1 cellular context compared by ENCODE assay signal in genomic region chr17:42422958-42423712, GRCh38.
TF ChIP-seq lines count a peak whose summit lies in the region.

Gene CAVIN1 (minus strand): TSS chr17:42423256. CDS start chr17:42423097, 159 bp downstream.

TF ChIP-seq in HepG2, 621 proteins besides CTCF, POLR2A, EP300 and RAD21 (continued from another document and continues in another):
- TF ChIP-seq ZNF556 (CRISPR knock-in tag; IDR thresholded peaks at IDR 0.05; ENCODE audit: borderline replicate concordance) (no peak), FOXA3 (CRISPR knock-in tag; IDR thresholded peaks at IDR 0.05) (no peak), ZNF296 (CRISPR knock-in tag; conservative IDR thresholded peaks at IDR 0.05) (no peak), ZKSCAN1 (IDR thresholded peaks at IDR 0.05; ENCODE audit: low read length) (no peak), TMF1 (CRISPR knock-in tag; IDR thresholded peaks at IDR 0.05; ENCODE audit: low read depth) (0 out of 2 replicates have a peak, but pooled peaks have one; percentile 6), ZBTB7A (CRISPR knock-in tag; IDR thresholded peaks at IDR 0.05) (no peak; the same call in 1 of the 2 replicates), FLYWCH1 (CRISPR knock-in tag; IDR thresholded peaks at IDR 0.05) (no peak), ZNF282 (IDR thresholded peaks at IDR 0.05; ENCODE audit: partially characterized antibody) (no peak), ZNF124 (CRISPR knock-in tag; IDR thresholded peaks at IDR 0.05) (no peak), ZMYM2 (CRISPR knock-in tag; IDR thresholded peaks at IDR 0.05) (no peak), ZNF713 (CRISPR knock-in tag; IDR thresholded peaks at IDR 0.05) (0 out of 2 replicates have a peak, but pooled peaks have one; percentile 20), ZNF792 (CRISPR knock-in tag; IDR thresholded peaks at IDR 0.05) (peak; percentile 42; the same call in 1 of the 2 replicates), ZNF318 (CRISPR knock-in tag; IDR thresholded peaks at IDR 0.05) (peak; percentile 16; the same call in 1 of the 2 replicates), ZBTB25 (CRISPR knock-in tag; IDR thresholded peaks at IDR 0.05) (peak; percentile 64), BRD4 (CRISPR knock-in tag; IDR thresholded peaks at IDR 0.05) (peak; percentile 66; the same call in 1 of the 2 replicates), MYC (CRISPR knock-in tag; IDR thresholded peaks at IDR 0.05; ENCODE audit: borderline replicate concordance) (peak; percentile 81; the same call in 1 of the 2 replicates), NR2C2 (CRISPR knock-in tag; IDR thresholded peaks at IDR 0.05; ENCODE audit: borderline replicate concordance) (no peak), REPIN1 (CRISPR knock-in tag; IDR thresholded peaks at IDR 0.05; ENCODE audit: borderline replicate concordance, low read depth) (no peak), HNF1B (CRISPR knock-in tag; IDR thresholded peaks at IDR 0.05) (peak; percentile 78), ZNF773 (CRISPR knock-in tag; IDR thresholded peaks at IDR 0.05; ENCODE audit: borderline replicate concordance) (no peak), JARID2 (CRISPR knock-in tag; IDR thresholded peaks at IDR 0.05; ENCODE audit: insufficient replicate concordance) (peak; percentile 27), BATF2 (CRISPR knock-in tag; IDR thresholded peaks at IDR 0.05) (no peak), CENPX (CRISPR knock-in tag; IDR thresholded peaks at IDR 0.05) (no peak), TEAD2 (CRISPR knock-in tag; IDR thresholded peaks at IDR 0.05) (no peak; the same call in 1 of the 2 replicates), MTF1 (CRISPR knock-in tag; IDR thresholded peaks at IDR 0.05) (peak; percentile 62), THAP7 (CRISPR knock-in tag; IDR thresholded peaks at IDR 0.05) (0 out of 2 replicates have a peak, but pooled peaks have one; percentile 46), ARNT2 (CRISPR knock-in tag; IDR thresholded peaks at IDR 0.05; ENCODE audit: low read depth) (0 out of 2 replicates have a peak, but pooled peaks have one; percentile 16), FOXM1 (CRISPR knock-in tag; IDR thresholded peaks at IDR 0.05) (0 out of 2 replicates have a peak, but pooled peaks have one; percentile 37), ZSCAN12 (CRISPR knock-in tag; IDR thresholded peaks at IDR 0.05) (peak; percentile 79; the same call in 1 of the 2 replicates), NFYB (CRISPR knock-in tag; IDR thresholded peaks at IDR 0.05) (peak; percentile 82)
- TF ChIP-seq, protein P1, sequence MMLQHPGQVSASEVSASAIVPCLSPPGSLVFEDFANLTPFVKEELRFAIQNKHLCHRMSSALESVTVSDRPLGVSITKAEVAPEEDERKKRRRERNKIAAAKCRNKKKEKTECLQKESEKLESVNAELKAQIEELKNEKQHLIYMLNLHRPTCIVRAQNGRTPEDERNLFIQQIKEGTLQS (CRISPR knock-in tag; IDR thresholded peaks at IDR 0.05) = no peak
- TF ChIP-seq, protein P2, sequence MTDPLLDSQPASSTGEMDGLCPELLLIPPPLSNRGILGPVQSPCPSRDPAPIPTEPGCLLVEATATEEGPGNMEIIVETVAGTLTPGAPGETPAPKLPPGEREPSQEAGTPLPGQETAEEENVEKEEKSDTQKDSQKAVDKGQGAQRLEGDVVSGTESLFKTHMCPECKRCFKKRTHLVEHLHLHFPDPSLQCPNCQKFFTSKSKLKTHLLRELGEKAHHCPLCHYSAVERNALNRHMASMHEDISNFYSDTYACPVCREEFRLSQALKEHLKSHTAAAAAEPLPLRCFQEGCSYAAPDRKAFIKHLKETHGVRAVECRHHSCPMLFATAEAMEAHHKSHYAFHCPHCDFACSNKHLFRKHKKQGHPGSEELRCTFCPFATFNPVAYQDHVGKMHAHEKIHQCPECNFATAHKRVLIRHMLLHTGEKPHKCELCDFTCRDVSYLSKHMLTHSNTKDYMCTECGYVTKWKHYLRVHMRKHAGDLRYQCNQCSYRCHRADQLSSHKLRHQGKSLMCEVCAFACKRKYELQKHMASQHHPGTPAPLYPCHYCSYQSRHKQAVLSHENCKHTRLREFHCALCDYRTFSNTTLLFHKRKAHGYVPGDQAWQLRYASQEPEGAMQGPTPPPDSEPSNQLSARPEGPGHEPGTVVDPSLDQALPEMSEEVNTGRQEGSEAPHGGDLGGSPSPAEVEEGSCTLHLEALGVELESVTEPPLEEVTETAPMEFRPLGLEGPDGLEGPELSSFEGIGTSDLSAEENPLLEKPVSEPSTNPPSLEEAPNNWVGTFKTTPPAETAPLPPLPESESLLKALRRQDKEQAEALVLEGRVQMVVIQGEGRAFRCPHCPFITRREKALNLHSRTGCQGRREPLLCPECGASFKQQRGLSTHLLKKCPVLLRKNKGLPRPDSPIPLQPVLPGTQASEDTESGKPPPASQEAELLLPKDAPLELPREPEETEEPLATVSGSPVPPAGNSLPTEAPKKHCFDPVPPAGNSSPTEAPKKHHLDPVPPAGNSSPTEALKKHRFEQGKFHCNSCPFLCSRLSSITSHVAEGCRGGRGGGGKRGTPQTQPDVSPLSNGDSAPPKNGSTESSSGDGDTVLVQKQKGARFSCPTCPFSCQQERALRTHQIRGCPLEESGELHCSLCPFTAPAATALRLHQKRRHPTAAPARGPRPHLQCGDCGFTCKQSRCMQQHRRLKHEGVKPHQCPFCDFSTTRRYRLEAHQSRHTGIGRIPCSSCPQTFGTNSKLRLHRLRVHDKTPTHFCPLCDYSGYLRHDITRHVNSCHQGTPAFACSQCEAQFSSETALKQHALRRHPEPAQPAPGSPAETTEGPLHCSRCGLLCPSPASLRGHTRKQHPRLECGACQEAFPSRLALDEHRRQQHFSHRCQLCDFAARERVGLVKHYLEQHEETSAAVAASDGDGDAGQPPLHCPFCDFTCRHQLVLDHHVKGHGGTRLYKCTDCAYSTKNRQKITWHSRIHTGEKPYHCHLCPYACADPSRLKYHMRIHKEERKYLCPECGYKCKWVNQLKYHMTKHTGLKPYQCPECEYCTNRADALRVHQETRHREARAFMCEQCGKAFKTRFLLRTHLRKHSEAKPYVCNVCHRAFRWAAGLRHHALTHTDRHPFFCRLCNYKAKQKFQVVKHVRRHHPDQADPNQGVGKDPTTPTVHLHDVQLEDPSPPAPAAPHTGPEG (CRISPR knock-in tag; IDR thresholded peaks at IDR 0.05) = peak; percentile 88
- TF ChIP-seq, protein P3, sequence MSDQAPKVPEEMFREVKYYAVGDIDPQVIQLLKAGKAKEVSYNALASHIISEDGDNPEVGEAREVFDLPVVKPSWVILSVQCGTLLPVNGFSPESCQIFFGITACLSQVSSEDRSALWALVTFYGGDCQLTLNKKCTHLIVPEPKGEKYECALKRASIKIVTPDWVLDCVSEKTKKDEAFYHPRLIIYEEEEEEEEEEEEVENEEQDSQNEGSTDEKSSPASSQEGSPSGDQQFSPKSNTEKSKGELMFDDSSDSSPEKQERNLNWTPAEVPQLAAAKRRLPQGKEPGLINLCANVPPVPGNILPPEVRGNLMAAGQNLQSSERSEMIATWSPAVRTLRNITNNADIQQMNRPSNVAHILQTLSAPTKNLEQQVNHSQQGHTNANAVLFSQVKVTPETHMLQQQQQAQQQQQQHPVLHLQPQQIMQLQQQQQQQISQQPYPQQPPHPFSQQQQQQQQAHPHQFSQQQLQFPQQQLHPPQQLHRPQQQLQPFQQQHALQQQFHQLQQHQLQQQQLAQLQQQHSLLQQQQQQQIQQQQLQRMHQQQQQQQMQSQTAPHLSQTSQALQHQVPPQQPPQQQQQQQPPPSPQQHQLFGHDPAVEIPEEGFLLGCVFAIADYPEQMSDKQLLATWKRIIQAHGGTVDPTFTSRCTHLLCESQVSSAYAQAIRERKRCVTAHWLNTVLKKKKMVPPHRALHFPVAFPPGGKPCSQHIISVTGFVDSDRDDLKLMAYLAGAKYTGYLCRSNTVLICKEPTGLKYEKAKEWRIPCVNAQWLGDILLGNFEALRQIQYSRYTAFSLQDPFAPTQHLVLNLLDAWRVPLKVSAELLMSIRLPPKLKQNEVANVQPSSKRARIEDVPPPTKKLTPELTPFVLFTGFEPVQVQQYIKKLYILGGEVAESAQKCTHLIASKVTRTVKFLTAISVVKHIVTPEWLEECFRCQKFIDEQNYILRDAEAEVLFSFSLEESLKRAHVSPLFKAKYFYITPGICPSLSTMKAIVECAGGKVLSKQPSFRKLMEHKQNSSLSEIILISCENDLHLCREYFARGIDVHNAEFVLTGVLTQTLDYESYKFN (CRISPR knock-in tag; conservative IDR thresholded peaks at IDR 0.05) = no peak; the same call in 1 of the 2 replicates
- TF ChIP-seq, protein P4, sequence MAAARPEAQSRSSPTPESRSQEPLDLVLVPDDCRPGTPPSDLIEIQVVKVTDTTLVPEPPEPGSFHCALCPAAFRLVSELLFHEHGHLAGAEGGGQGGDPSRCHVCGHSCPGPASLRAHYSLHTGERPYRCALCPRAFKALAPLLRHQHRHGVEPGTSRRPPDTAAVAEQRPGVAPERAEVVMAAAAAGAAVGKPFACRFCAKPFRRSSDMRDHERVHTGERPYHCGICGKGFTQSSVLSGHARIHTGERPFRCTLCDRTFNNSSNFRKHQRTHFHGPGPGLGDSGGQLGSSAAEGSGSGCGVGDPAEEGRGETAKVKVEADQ (CRISPR knock-in tag; IDR thresholded peaks at IDR 0.05; ENCODE audit: borderline replicate concordance) = no peak
